17 cellular contexts compared by ENCODE assay signal in genomic region chr18:12842459-12843380, GRCh38. TPM values are rescaled to one million over a fixed set of nuclear protein-coding genes. Genes with fewer than 3 reads are reported as not detected.
DNase-seq lines count a peak whose midpoint lies in the region; ATAC-seq and TF ChIP-seq lines count a peak whose summit lies in the region.
"Had no signal": no experiment of that assay in that cellular context is flagged by ENCODE, and none has a peak within 500 bp of the region (broad histone marks: within the 10 kb centered on the region; RNA-seq: fewer than 3 reads in every experiment).

No MANE protein-coding gene starts in this region.

- H3K27ac ChIP-seq in cardiac muscle cell: peak overlapping the region; percentile 32
- H3K27ac ChIP-seq in right atrium auricular region: no peak overlapping the region
- no peak overlapping the region for H3K27ac ChIP-seq in mesendoderm (ENCODE audit: low read depth, low read length)
- H3K27ac ChIP-seq in transverse colon: no peak overlapping the region
- H3K27ac ChIP-seq: colonic mucosa, parathyroid adenoma, stomach, VCaP had no signal

- peaks cover 21% of the 10 kb centered on the region for H3K79me2 ChIP-seq in mesendoderm (ENCODE audit: control insufficient read depth, insufficient read depth, low read length)

- no peak overlapping the region for H2BK15ac ChIP-seq in mesendoderm (replicated peaks; ENCODE audit: low read depth)

- H3K9me3 ChIP-seq in cardiac muscle cell (ENCODE audit: low read depth) (no peaks in the 10 kb centered on the region), right atrium auricular region (no peaks in the 10 kb centered on the region), transverse colon (no peaks in the 10 kb centered on the region)
- H3K9me3 ChIP-seq: colonic mucosa, stomach had no signal

- no peaks in the 10 kb centered on the region for H3K27me3 Mint-ChIP-seq in activated CD4-positive, alpha-beta memory T cell treated with anti-CD3 and anti-CD28 coated beads, Interleukin-2, amount 10 ng/mL, durations not matched to agents 7 days and 5 days

- DNase-seq in cardiac muscle cell (ENCODE audit: low read depth in 1 of 2, low spot score in 1 of 2): peak in 1 of 2 donors; percentile 16
- DNase-seq in right atrium auricular region (ENCODE audit: low spot score): no peak
- no peak for DNase-seq in activated CD4-positive, alpha-beta memory T cell treated with anti-CD3 and anti-CD28 coated beads, Interleukin-2, amount 10 ng/mL, durations not matched to agents 7 days and 5 days
- DNase-seq in mesendoderm: peak; percentile 75
- no peak for DNase-seq in transverse colon
- DNase-seq in left colon: no peak
- no peak for DNase-seq in mucosa of gallbladder (ENCODE audit: low spot score)
- DNase-seq in NCI-H2029 treated with DMSO at 0.1 percent for 48 hours (lab: John Stamatoyannopoulos, UW): no peak
- DNase-seq: colonic mucosa, DMS 273 treated with DMSO at 0.1 percent for 48 hours, glutamatergic neuron, midbrain, NCI-H526 treated with DMSO at 0.1 percent for 48 hours, stomach had no signal

- no peaks in the 10 kb centered on the region for H3K9me3 Mint-ChIP-seq in activated CD4-positive, alpha-beta memory T cell treated with anti-CD3 and anti-CD28 coated beads, Interleukin-2, amount 10 ng/mL, durations not matched to agents 7 days and 5 days

- H3K27me3 ChIP-seq in cardiac muscle cell: no peaks in the 10 kb centered on the region
- no peaks in the 10 kb centered on the region for H3K27me3 ChIP-seq in right atrium auricular region
- no peaks in the 10 kb centered on the region for H3K27me3 ChIP-seq in mesendoderm (ENCODE audit: insufficient read depth, low read length, poor library complexity)
- H3K27me3 ChIP-seq in transverse colon: no peaks in the 10 kb centered on the region
- H3K27me3 ChIP-seq: colonic mucosa, stomach had no signal

- no peak overlapping the region for H3K23ac ChIP-seq in mesendoderm (ENCODE audit: low read length)

- no peak for TF ChIP-seq POLR2A in transverse colon (IDR thresholded peaks at IDR 0.05)

- peaks cover 10% of the 10 kb centered on the region for H3K4me1 ChIP-seq in cardiac muscle cell (ENCODE audit: low read depth)
- peaks cover 0 to 8% of the 10 kb centered on the region in 2 donors for H3K4me1 ChIP-seq in right atrium auricular region
- peaks cover 2% of the 10 kb centered on the region for H3K4me1 ChIP-seq in mesendoderm (ENCODE audit: control insufficient read depth, low read depth, low read length)
- H3K4me1 ChIP-seq in transverse colon: peaks cover 4 to 31% (median 11%) of the 10 kb centered on the region in 4 donors
- H3K4me1 ChIP-seq: colonic mucosa had no signal

- H3K4me3 Mint-ChIP-seq in activated CD4-positive, alpha-beta memory T cell treated with anti-CD3 and anti-CD28 coated beads, Interleukin-2, amount 10 ng/mL, durations not matched to agents 7 days and 5 days: no peak overlapping the region

- WGBS in mesendoderm (ENCODE audit: extremely low coverage, insufficient coverage, low lambda C conversion rate): no CpG with 5 or more reads among the region's 17 CpGs
- 88 to 93% methylated on average over 14 to 17 of the region's 17 CpGs for WGBS in transverse colon (ENCODE audit: low coverage in 1 of 2), 2 donors

- intact Hi-C loops in transverse colon (cut with DNase I; ENCODE audit: low total_unique reads): no loop called here
- intact Hi-C loops in left colon (cut with DNase I, micrococcal nuclease): no loop called here

- peaks cover 12% of the 10 kb centered on the region for H3K79me1 ChIP-seq in mesendoderm (ENCODE audit: low read length)

- no peak overlapping the region for H2BK120ac ChIP-seq in mesendoderm (ENCODE audit: low read depth, low read length)

- in situ Hi-C loops in transverse colon (cut with MboI; ENCODE audit: low pct_ligation_motif_present in 1 of 4, low pct_unique_long_range_greater_than_20kb in 1 of 4, low sequenced_read_pairs in 3 of 4): no loop called here

- H3K36me3 ChIP-seq in cardiac muscle cell (no peaks in the 10 kb centered on the region), right atrium auricular region (no peaks in the 10 kb centered on the region), mesendoderm (ENCODE audit: control insufficient read depth, insufficient read depth, low read length) (peaks cover 3% of the 10 kb centered on the region), transverse colon (no peaks in the 10 kb centered on the region)
- H3K36me3 ChIP-seq: colonic mucosa had no signal

- H3K18ac ChIP-seq in mesendoderm (ENCODE audit: low read length): no peak overlapping the region

- no peak overlapping the region for H3K56ac ChIP-seq in mesendoderm (ENCODE audit: low read length)

- H3K36me3 Mint-ChIP-seq in activated CD4-positive, alpha-beta memory T cell treated with anti-CD3 and anti-CD28 coated beads, Interleukin-2, amount 10 ng/mL, durations not matched to agents 7 days and 5 days (ENCODE audit: low read depth): peaks cover 45% of the 10 kb centered on the region

- no peak overlapping the region for H4K8ac ChIP-seq in mesendoderm (ENCODE audit: low read depth, low read length)

- H3K4ac ChIP-seq in mesendoderm (ENCODE audit: low read depth, low read length): no peak overlapping the region

- TF ChIP-seq CTCF in cardiac muscle cell (IDR thresholded peaks at IDR 0.05; ENCODE audit: low read depth, low read length): no peak
- no peak for TF ChIP-seq CTCF in right atrium auricular region (IDR thresholded peaks at IDR 0.05)
- no peak for TF ChIP-seq CTCF in transverse colon (IDR thresholded peaks at IDR 0.05)

- H3K4me3 ChIP-seq in cardiac muscle cell (no peak overlapping the region), right atrium auricular region (no peak overlapping the region), mesendoderm (ENCODE audit: low read length) (no peak overlapping the region), transverse colon (no peak overlapping the region)
- H3K4me3 ChIP-seq: colonic mucosa, stomach had no signal

- no peak overlapping the region for H2BK5ac ChIP-seq in mesendoderm (ENCODE audit: low read length)

- no peak for ATAC-seq in left colon
- ATAC-seq: HepG2 had no signal

- peak overlapping the region; percentile 39 for H3K27ac Mint-ChIP-seq in activated CD4-positive, alpha-beta memory T cell treated with anti-CD3 and anti-CD28 coated beads, Interleukin-2, amount 10 ng/mL, durations not matched to agents 7 days and 5 days

- TF ChIP-seq EP300 in transverse colon (IDR thresholded peaks at IDR 0.05; ENCODE audit: low read depth): no peak

- CTCF ChIA-PET in activated CD4-positive, alpha-beta memory T cell treated with anti-CD3 and anti-CD28 coated beads, Interleukin-2, amount 10 ng/mL, durations not matched to agents 7 days and 5 days (lab: Charles Lee): interaction anchor here (1.0 kb wide), 1 partner anchor 50 kb away, joined by 3 read pairs; no protein-coding TSS in a partner anchor

- H3K4me1 Mint-ChIP-seq in activated CD4-positive, alpha-beta memory T cell treated with anti-CD3 and anti-CD28 coated beads, Interleukin-2, amount 10 ng/mL, durations not matched to agents 7 days and 5 days: peaks cover 78% of the 10 kb centered on the region

- no peak overlapping the region for H3K9ac ChIP-seq in mesendoderm (ENCODE audit: low read length)
- H3K9ac ChIP-seq: parathyroid adenoma had no signal

- H4K5ac ChIP-seq in mesendoderm (ENCODE audit: low read length): no peak overlapping the region

- no peak overlapping the region for H2AK5ac ChIP-seq in mesendoderm (ENCODE audit: low read length)

- no peak overlapping the region for H3K4me2 ChIP-seq in mesendoderm (ENCODE audit: low read length)

- POLR2A ChIA-PET in activated CD4-positive, alpha-beta memory T cell treated with anti-CD3 and anti-CD28 coated beads, Interleukin-2, amount 10 ng/mL, durations not matched to agents 7 days and 5 days (lab: Charles Lee): interaction anchor here (2.4 to 2.5 kb wide), 2 partner anchors 15 to 40 kb away, joined by 16 to 31 read pairs; partner anchors contain the start of gene PTPN2

RNA-seq across cellular contexts. Expression of gene PTPN2, which starts 41.3 kb away (rescaled TPM):
- 20.4 and 24.7 TPM in 2 replicates for total RNA-seq in cardiac muscle cell
- polyA plus RNA-seq in cardiac muscle cell: 25.4 and 29.8 TPM in 2 replicates
- 10 to 100 TPM; 13.2 to 14.3 TPM for total RNA-seq in right atrium auricular region
- 10 to 100 TPM; 82.9 to 90.8 TPM for total RNA-seq in activated CD4-positive, alpha-beta memory T cell treated with anti-CD3 and anti-CD28 coated beads, Interleukin-2, amount 10 ng/mL, durations not matched to agents 7 days and 5 days
- 53.1 TPM for polyA plus RNA-seq in mesendoderm (2013, experiment 1 of 2)
- 50.1 TPM for polyA plus RNA-seq in mesendoderm (2013, experiment 2 of 2)
- 10 to 100 TPM; 10.5 to 65.7 (median 46.1) TPM for total RNA-seq in transverse colon
- 10 to 100 TPM; 34.0 to 35.4 TPM for total RNA-seq in left colon
- total RNA-seq in mucosa of gallbladder: 31.0 TPM
